In the genomic region with DNA sequence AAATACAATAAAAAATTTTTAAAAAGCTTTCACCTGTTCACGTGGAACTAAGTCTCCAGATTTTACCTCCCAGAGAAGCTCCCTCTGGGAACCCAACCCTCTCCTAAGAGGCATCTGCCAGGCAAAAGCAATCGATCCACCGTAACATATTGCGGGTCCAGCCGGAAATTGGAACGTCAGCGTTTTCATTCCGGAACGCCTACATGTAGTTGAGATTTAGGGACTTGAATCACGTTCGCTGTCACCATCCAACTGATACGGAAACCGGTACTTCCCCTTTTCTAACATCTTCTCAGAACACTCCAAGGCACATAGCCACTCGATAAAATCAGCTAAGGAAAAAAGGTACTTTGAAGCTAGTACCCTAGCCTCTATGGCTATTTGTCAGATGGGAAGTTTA, we compare ENCODE assay signal across 10 cellular contexts.
DNase-seq lines count a peak whose midpoint lies in the region; ATAC-seq and TF ChIP-seq lines count a peak whose summit lies in the region.
"Had no signal": no experiment of that assay in that cellular context is flagged by ENCODE, and none has a peak within 500 bp of the region (broad histone marks: within the 10 kb centered on the region; RNA-seq: fewer than 3 reads in every experiment).

No MANE protein-coding gene starts in this region.

- CTCF ChIA-PET in Caco-2 (lab: Charles Lee), result interaction anchor here (0.5 kb wide), 1 partner anchor 471 kb away, joined by 4 read pairs; no protein-coding TSS in a partner anchor

- BruUV-seq in Caco-2 (replicated peaks; lab: Mats Ljungman, UMichigan), result no TSS peak

- TF ChIP-seq CTCF in GM06990 (IDR thresholded peaks at IDR 0.05; ENCODE audit: insufficient read depth, low read length, poor library complexity, severe bottlenecking) (no peak), NB4 (IDR thresholded peaks at IDR 0.05; ENCODE audit: low read depth, low read length) (no peak), Caco-2 (IDR thresholded peaks at IDR 0.05; ENCODE audit: insufficient read depth in 1 of 2, low read depth in 1 of 2, low read length in 1 of 2, severe bottlenecking in 1 of 2, unreplicated experiment in 1 of 2) (no peak)

- no peak for TF ChIP-seq POLR2A in NB4 (IDR thresholded peaks at IDR 0.05; ENCODE audit: extremely low read depth, insufficient read length)

- DNase-seq in GM06990 (ENCODE audit: extremely low read depth, insufficient read length) (peak; percentile 12), NB4 (ENCODE audit: low read depth) (peak; percentile 11), activated T-cell treated with anti-CD3 and anti-CD28 coated beads for 24 hours (ENCODE audit: low read depth) (peak; percentile 49), Caco-2 (no peak), DMS114 treated with DMSO at 0.1 percent for 48 hours (lab: John Stamatoyannopoulos, UW; ENCODE audit: unreplicated experiment) (no peak), superior temporal gyrus (ENCODE audit: extremely low spot score) (no peak)
- DNase-seq in stimulated activated CD4-positive, alpha-beta T cell treated with anti-CD3 and anti-CD28 coated beads, Interleukin-2, amount 100 ng/mL, for 4 hours (ENCODE audit: low read depth), result peak; percentile 8
- DNase-seq: aorta had no signal

- H3K36me3 ChIP-seq in GM06990 (ENCODE audit: control insufficient read depth, insufficient read depth, low read length), result no peaks in the 10 kb centered on the region
- H3K36me3 ChIP-seq in Caco-2 (ENCODE audit: control insufficient read depth, insufficient read depth, low read length), result no peaks in the 10 kb centered on the region

- H3K4me1 Mint-ChIP-seq in Caco-2 (ENCODE audit: low read depth, unreplicated experiment), result no peaks in the 10 kb centered on the region
- H3K4me1 Mint-ChIP-seq: neural crest cell had no signal

- H3K4me3 Mint-ChIP-seq in Caco-2 (ENCODE audit: unreplicated experiment), result no peak overlapping the region
- H3K4me3 Mint-ChIP-seq: neural crest cell had no signal

- no peaks in the 10 kb centered on the region for H3K36me3 Mint-ChIP-seq in Caco-2 (ENCODE audit: insufficient read depth, unreplicated experiment)

- no peak overlapping the region for H3K27ac Mint-ChIP-seq in Caco-2 (ENCODE audit: unreplicated experiment)

- intact Hi-C loops in Caco-2 (cut with micrococcal nuclease; ENCODE audit: unreplicated experiment), result no loop called here

- POLR2A ChIA-PET in Caco-2 (lab: Charles Lee), result no interaction called here

- peaks cover 5% of the 10 kb centered on the region for H3K27me3 Mint-ChIP-seq in Caco-2 (ENCODE audit: insufficient read depth, unreplicated experiment)

- H3K4me3 ChIP-seq in GM06990 (replicated peaks; ENCODE audit: low read depth, low read length) (no peak overlapping the region), NB4 (ENCODE audit: low read depth, low read length) (no peak overlapping the region), Caco-2 (ENCODE audit: low read depth, low read length) (no peak overlapping the region)

- H3K4me1 ChIP-seq in Caco-2, result no peaks in the 10 kb centered on the region

- H3K27me3 ChIP-seq in GM06990 (replicated peaks; ENCODE audit: control insufficient read depth, insufficient read depth, low read length), result no peaks in the 10 kb centered on the region
- no peaks in the 10 kb centered on the region for H3K27me3 ChIP-seq in Caco-2 (replicated peaks; ENCODE audit: control insufficient read depth, insufficient read depth, low read length)

- ATAC-seq in GM18907 (IDR thresholded peaks at IDR 0.05; ENCODE audit: unreplicated experiment), result no peak

- H3K9me3 ChIP-seq in Caco-2, result no peaks in the 10 kb centered on the region

- H3K9me3 Mint-ChIP-seq in Caco-2 (ENCODE audit: unreplicated experiment), result no peaks in the 10 kb centered on the region
- H3K9me3 Mint-ChIP-seq: neural crest cell had no signal

Comparison
In these comparisons a context has a peak if more than half of its experiments do, and no peak if none do; other contexts are left out.
1. DNase-seq: peak in GM06990 (single experiment), NB4 (single experiment), activated T-cell treated with anti-CD3 and anti-CD28 coated beads for 24 hours (single experiment) and stimulated activated CD4-positive, alpha-beta T cell treated with anti-CD3 and anti-CD28 coated beads, Interleukin-2, amount 100 ng/mL, for 4 hours (single experiment); none in Caco-2 (0 of 2), DMS114 treated with DMSO at 0.1 percent for 48 hours (single experiment) and superior temporal gyrus (single experiment).